22 cellular contexts compared by ENCODE assay signal in genomic region chr14:91075553-91075952, GRCh38. TPM values are rescaled to one million over a fixed set of nuclear protein-coding genes. Genes with fewer than 3 reads are reported as not detected.
DNase-seq lines count a peak whose midpoint lies in the region; ATAC-seq and TF ChIP-seq lines count a peak whose summit lies in the region.
"Had no signal": no experiment of that assay in that cellular context is flagged by ENCODE, and none has a peak within 500 bp of the region (broad histone marks: within the 10 kb centered on the region; RNA-seq: fewer than 3 reads in every experiment).

No MANE protein-coding gene starts in this region.

- H3K36me3 ChIP-seq in transverse colon: no peaks in the 10 kb centered on the region
- H3K36me3 ChIP-seq: BE2C; BLaER1 treated with 17β-estradiol and CSF1 and Interleukin-3, amounts not matched to agents 10 nM and 100 nM; HAP-1 had no signal

- H3K9me3 Mint-ChIP-seq in activated CD8-positive, alpha-beta T cell treated with anti-CD3 and anti-CD28 coated beads, Interleukin-2, amount 10 ng/mL, durations not matched to agents 7 days and 5 days (ENCODE audit: insufficient read depth): peaks cover under 1% of the 10 kb centered on the region
- no peaks in the 10 kb centered on the region for H3K9me3 Mint-ChIP-seq in activated CD8-positive, alpha-beta T cell treated with anti-CD3 and anti-CD28 coated beads for 36 hours
- peaks cover 3% of the 10 kb centered on the region for H3K9me3 Mint-ChIP-seq in activated CD4-positive, alpha-beta T cell treated with anti-CD3 and anti-CD28 coated beads, Interleukin-2, amount 10 ng/mL, durations not matched to agents 7 days and 5 days
- H3K9me3 Mint-ChIP-seq: CD4-positive, alpha-beta T cell; CD8-positive, alpha-beta memory T cell; HFFc6 had no signal

- CTCF ChIA-PET in activated CD8-positive, alpha-beta T cell treated with anti-CD3 and anti-CD28 coated beads, Interleukin-2, amount 10 ng/mL, durations not matched to agents 7 days and 5 days (lab: Charles Lee): no interaction called here
- CTCF ChIA-PET in activated CD8-positive, alpha-beta T cell treated with anti-CD3 and anti-CD28 coated beads for 36 hours (lab: Charles Lee): no interaction called here
- CTCF ChIA-PET in activated CD4-positive, alpha-beta T cell treated with anti-CD3 and anti-CD28 coated beads, Interleukin-2, amount 10 ng/mL, durations not matched to agents 7 days and 5 days (lab: Charles Lee): interaction anchor here (0.6 to 1.2 kb wide), 2 partner anchors 10 to 22 kb away, joined by 3 read pairs; no protein-coding TSS in a partner anchor

- H3K9me3 ChIP-seq in transverse colon: no peaks in the 10 kb centered on the region
- H3K9me3 ChIP-seq: BE2C, HAP-1 had no signal

- 50 to 58% methylated on average over 3 to 5 of the region's 5 CpGs for WGBS in transverse colon (ENCODE audit: low coverage in 1 of 2), 2 donors

- intact Hi-C loops in activated CD8-positive, alpha-beta T cell treated with anti-CD3 and anti-CD28 coated beads for 36 hours (cut with micrococcal nuclease): no loop called here
- intact Hi-C loops in left colon (cut with DNase I, micrococcal nuclease) (no loop called here), transverse colon (cut with DNase I; ENCODE audit: low total_unique reads) (no loop called here)

- no peak for TF ChIP-seq EP300 in transverse colon (IDR thresholded peaks at IDR 0.05; ENCODE audit: low read depth)

- H3K27ac ChIP-seq in transverse colon: peak overlapping the region in 3 of 4 donors; percentile 32 to 50 (median 48)
- H3K27ac ChIP-seq: 22Rv1; BLaER1 treated with 17β-estradiol and CSF1 and Interleukin-3, amounts not matched to agents 10 nM and 100 nM had no signal

- H3K4me3 Mint-ChIP-seq in activated CD8-positive, alpha-beta T cell treated with anti-CD3 and anti-CD28 coated beads, Interleukin-2, amount 10 ng/mL, durations not matched to agents 7 days and 5 days: no peak overlapping the region
- H3K4me3 Mint-ChIP-seq in activated CD8-positive, alpha-beta T cell treated with anti-CD3 and anti-CD28 coated beads for 36 hours: no peak overlapping the region
- H3K4me3 Mint-ChIP-seq in activated CD4-positive, alpha-beta T cell treated with anti-CD3 and anti-CD28 coated beads, Interleukin-2, amount 10 ng/mL, durations not matched to agents 7 days and 5 days: no peak overlapping the region
- H3K4me3 Mint-ChIP-seq: CD14-positive monocyte; CD4-positive, alpha-beta T cell; CD8-positive, alpha-beta memory T cell; HFFc6 had no signal

- peaks cover 68% of the 10 kb centered on the region for H3K4me1 Mint-ChIP-seq in activated CD8-positive, alpha-beta T cell treated with anti-CD3 and anti-CD28 coated beads, Interleukin-2, amount 10 ng/mL, durations not matched to agents 7 days and 5 days (ENCODE audit: low read depth)
- peaks cover 30% of the 10 kb centered on the region for H3K4me1 Mint-ChIP-seq in activated CD8-positive, alpha-beta T cell treated with anti-CD3 and anti-CD28 coated beads for 36 hours (ENCODE audit: low read depth)
- H3K4me1 Mint-ChIP-seq in activated CD4-positive, alpha-beta T cell treated with anti-CD3 and anti-CD28 coated beads, Interleukin-2, amount 10 ng/mL, durations not matched to agents 7 days and 5 days: peaks cover 60% of the 10 kb centered on the region
- H3K4me1 Mint-ChIP-seq: CD14-positive monocyte had no signal

- TF ChIP-seq POLR2A in transverse colon (IDR thresholded peaks at IDR 0.05): no peak

- DNase-seq in activated CD8-positive, alpha-beta T cell treated with anti-CD3 and anti-CD28 coated beads, Interleukin-2, amount 10 ng/mL, durations not matched to agents 7 days and 5 days: no peak
- DNase-seq in activated CD8-positive, alpha-beta T cell treated with anti-CD3 and anti-CD28 coated beads for 36 hours: no peak
- DNase-seq in LNCaP clone FGC (ENCODE audit: low read depth): peak; percentile 21
- peak in 1 of 2 donors; percentile 36 for DNase-seq in left colon
- DNase-seq in transverse colon: no peak
- no peak for DNase-seq in activated CD4-positive, alpha-beta T cell treated with anti-CD3 and anti-CD28 coated beads, Interleukin-2, amount 10 ng/mL, durations not matched to agents 7 days and 5 days
- no peak for DNase-seq in stimulated activated CD8-positive, alpha-beta memory T cell treated with anti-CD3 and anti-CD28 coated beads, Interleukin-4, amount 100 ng/mL, for 48 hours
- DNase-seq: AML-193; BE2C; CD4-positive, alpha-beta T cell; CD8-positive, alpha-beta memory T cell; DMS 273 treated with DMSO at 0.1 percent for 48 hours; DMS79; EL; GDM1; GOT3; HFFc6 had no signal

- no peaks in the 10 kb centered on the region for H3K27me3 Mint-ChIP-seq in activated CD8-positive, alpha-beta T cell treated with anti-CD3 and anti-CD28 coated beads, Interleukin-2, amount 10 ng/mL, durations not matched to agents 7 days and 5 days (ENCODE audit: low read depth)
- H3K27me3 Mint-ChIP-seq in activated CD8-positive, alpha-beta T cell treated with anti-CD3 and anti-CD28 coated beads for 36 hours: no peaks in the 10 kb centered on the region
- no peaks in the 10 kb centered on the region for H3K27me3 Mint-ChIP-seq in activated CD4-positive, alpha-beta T cell treated with anti-CD3 and anti-CD28 coated beads, Interleukin-2, amount 10 ng/mL, durations not matched to agents 7 days and 5 days
- H3K27me3 Mint-ChIP-seq: CD4-positive, alpha-beta T cell; CD8-positive, alpha-beta memory T cell had no signal

- TF ChIP-seq CTCF in activated CD8-positive, alpha-beta T cell treated with anti-CD3 and anti-CD28 coated beads for 36 hours (IDR thresholded peaks at IDR 0.05): no peak
- no peak for TF ChIP-seq CTCF in LNCaP clone FGC (IDR thresholded peaks at IDR 0.05; ENCODE audit: control insufficient read depth, extremely low read depth, insufficient read depth)
- TF ChIP-seq CTCF in transverse colon (IDR thresholded peaks at IDR 0.05): no peak

- H3K4me3 ChIP-seq in LNCaP clone FGC (ENCODE audit: low read depth, low read length): no peak overlapping the region
- no peak overlapping the region for H3K4me3 ChIP-seq in transverse colon
- H3K4me3 ChIP-seq: BLaER1 treated with 17β-estradiol and CSF1 and Interleukin-3, amounts not matched to agents 10 nM and 100 nM; GM12878; HAP-1 had no signal

- H3K36me3 Mint-ChIP-seq in activated CD8-positive, alpha-beta T cell treated with anti-CD3 and anti-CD28 coated beads, Interleukin-2, amount 10 ng/mL, durations not matched to agents 7 days and 5 days (ENCODE audit: low read depth): peaks cover 24% of the 10 kb centered on the region
- no peaks in the 10 kb centered on the region for H3K36me3 Mint-ChIP-seq in activated CD8-positive, alpha-beta T cell treated with anti-CD3 and anti-CD28 coated beads for 36 hours (ENCODE audit: low read depth)
- peaks cover 9% of the 10 kb centered on the region for H3K36me3 Mint-ChIP-seq in activated CD4-positive, alpha-beta T cell treated with anti-CD3 and anti-CD28 coated beads, Interleukin-2, amount 10 ng/mL, durations not matched to agents 7 days and 5 days (ENCODE audit: low read depth)
- H3K36me3 Mint-ChIP-seq: CD14-positive monocyte; CD8-positive, alpha-beta memory T cell had no signal

- POLR2A ChIA-PET in activated CD8-positive, alpha-beta T cell treated with anti-CD3 and anti-CD28 coated beads, Interleukin-2, amount 10 ng/mL, durations not matched to agents 7 days and 5 days (lab: Charles Lee): interaction anchor here (0.6 to 1.7 kb wide), 2 partner anchors 13 to 38 kb away, joined by 5 to 6 read pairs; partner anchors contain the start of gene DGLUCY
- POLR2A ChIA-PET in activated CD8-positive, alpha-beta T cell treated with anti-CD3 and anti-CD28 coated beads for 36 hours (lab: Charles Lee): no interaction called here
- POLR2A ChIA-PET in activated CD4-positive, alpha-beta T cell treated with anti-CD3 and anti-CD28 coated beads, Interleukin-2, amount 10 ng/mL, durations not matched to agents 7 days and 5 days (lab: Charles Lee): no interaction called here

- in situ Hi-C loops in transverse colon (cut with MboI; ENCODE audit: low pct_ligation_motif_present in 1 of 4, low pct_unique_long_range_greater_than_20kb in 1 of 4, low sequenced_read_pairs in 3 of 4): no loop called here

- no peak for ATAC-seq in activated CD8-positive, alpha-beta T cell treated with anti-CD3 and anti-CD28 coated beads, Interleukin-2, amount 10 ng/mL, durations not matched to agents 7 days and 5 days
- no peak for ATAC-seq in activated CD8-positive, alpha-beta T cell treated with anti-CD3 and anti-CD28 coated beads for 36 hours
- peak; percentile 90 for ATAC-seq in left colon
- ATAC-seq: GM12878 had no signal

- H3K27ac Mint-ChIP-seq in activated CD8-positive, alpha-beta T cell treated with anti-CD3 and anti-CD28 coated beads, Interleukin-2, amount 10 ng/mL, durations not matched to agents 7 days and 5 days: peak overlapping the region; percentile 45
- no peak overlapping the region for H3K27ac Mint-ChIP-seq in activated CD8-positive, alpha-beta T cell treated with anti-CD3 and anti-CD28 coated beads for 36 hours
- H3K27ac Mint-ChIP-seq in activated CD4-positive, alpha-beta T cell treated with anti-CD3 and anti-CD28 coated beads, Interleukin-2, amount 10 ng/mL, durations not matched to agents 7 days and 5 days: no peak overlapping the region
- H3K27ac Mint-ChIP-seq: CD14-positive monocyte; CD4-positive, alpha-beta T cell; HFFc6 had no signal

- H3K27me3 ChIP-seq in transverse colon: no peaks in the 10 kb centered on the region
- H3K27me3 ChIP-seq: BE2C had no signal

- H3K4me1 ChIP-seq in transverse colon: peaks cover 0 to 10% (median 0%) of the 10 kb centered on the region in 4 donors
- H3K4me1 ChIP-seq: BE2C, HAP-1 had no signal

RNA-seq across cellular contexts. Expression of gene RPS6KA5, which starts 15.1 kb away (rescaled TPM):
- total RNA-seq in activated CD8-positive, alpha-beta T cell treated with anti-CD3 and anti-CD28 coated beads, Interleukin-2, amount 10 ng/mL, durations not matched to agents 7 days and 5 days: 10 to 100 TPM; 50.8 to 53.1 TPM
- 10 to 100 TPM; 12.8 to 12.9 TPM for total RNA-seq in activated CD8-positive, alpha-beta T cell treated with anti-CD3 and anti-CD28 coated beads for 36 hours
- 10 to 100 TPM; 22.1 to 23.3 TPM for total RNA-seq in left colon
- 10 to 100 TPM in 3 of 4 donors, 1 to 10 TPM in 1; 7.5 to 32.8 (median 28.0) TPM for total RNA-seq in transverse colon
- 10 to 100 TPM; 42.1 to 44.8 TPM for total RNA-seq in activated CD4-positive, alpha-beta T cell treated with anti-CD3 and anti-CD28 coated beads, Interleukin-2, amount 10 ng/mL, durations not matched to agents 7 days and 5 days

RNA-seq across cellular contexts. Expression of gene DGLUCY, which starts 38.3 kb away (rescaled TPM):
- 100 to 1,000 TPM; 111 to 119 TPM for total RNA-seq in activated CD8-positive, alpha-beta T cell treated with anti-CD3 and anti-CD28 coated beads, Interleukin-2, amount 10 ng/mL, durations not matched to agents 7 days and 5 days
- 10 to 100 TPM; 52.3 to 59.3 TPM for total RNA-seq in activated CD8-positive, alpha-beta T cell treated with anti-CD3 and anti-CD28 coated beads for 36 hours
- total RNA-seq in left colon (100 to 1,000 TPM in 1 of 2 donors, 10 to 100 TPM in 1; 98.7 to 107 TPM), transverse colon (100 to 1,000 TPM in 2 of 4 donors, 10 to 100 TPM in 2; 62.1 to 229 (median 102) TPM)
- 100 to 1,000 TPM; 109 to 110 TPM for total RNA-seq in activated CD4-positive, alpha-beta T cell treated with anti-CD3 and anti-CD28 coated beads, Interleukin-2, amount 10 ng/mL, durations not matched to agents 7 days and 5 days
